12 cellular contexts compared by ENCODE assay signal in the genomic region with DNA sequence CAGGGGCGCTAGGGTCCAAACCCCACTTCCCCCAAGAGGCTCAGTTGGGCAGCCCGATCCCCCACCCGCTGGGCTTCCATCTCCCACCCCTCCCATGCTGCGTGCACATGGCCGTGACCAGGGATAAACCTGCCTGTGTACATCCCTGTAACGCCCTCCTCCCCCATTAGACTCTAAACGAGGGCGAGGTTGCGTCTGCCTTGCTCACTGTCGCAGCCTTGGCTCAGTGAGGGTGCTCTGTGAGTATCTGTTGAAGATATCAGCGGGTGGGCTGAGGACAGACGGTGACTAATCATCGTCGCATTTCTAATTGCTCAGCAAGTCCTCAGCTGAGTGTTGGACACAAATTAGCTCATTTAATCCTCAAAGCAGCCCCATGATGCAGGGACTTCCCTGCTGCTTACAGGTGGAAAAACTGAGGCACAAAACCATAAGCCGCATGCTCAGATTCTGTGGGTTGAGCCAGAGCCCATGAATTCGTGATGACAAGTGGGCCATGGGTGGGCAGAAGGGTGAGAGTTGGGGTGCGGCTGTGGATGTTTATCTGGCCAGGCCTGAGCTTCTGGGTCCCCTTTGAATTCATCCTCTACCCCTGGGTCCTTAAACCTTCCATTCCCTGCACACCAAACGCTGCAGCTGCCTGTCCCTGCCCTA. TPM values are rescaled to one million over a fixed set of nuclear protein-coding genes. Genes with fewer than 3 reads are reported as not detected.
DNase-seq lines count a peak whose midpoint lies in the region; ATAC-seq, FAIRE-seq and TF ChIP-seq lines count a peak whose summit lies in the region.
"Had no signal": no experiment of that assay in that cellular context is flagged by ENCODE, and none has a peak within 500 bp of the region (broad histone marks: within the 10 kb centered on the region; RNA-seq: fewer than 3 reads in every experiment).

No MANE protein-coding gene starts in this region.

- no peaks in the 10 kb centered on the region for H3K9me3 Mint-ChIP-seq in activated T-cell treated with anti-CD3 and anti-CD28 coated beads, Interleukin-2, amount 50 U/mL, for 4 hours
- H3K9me3 Mint-ChIP-seq: naive thymus-derived CD4-positive, alpha-beta T cell had no signal

- H3K36me3 ChIP-seq in left ventricle myocardium inferior (peaks cover 3% of the 10 kb centered on the region), left lung (no peaks in the 10 kb centered on the region)

- DNase-seq in left ventricle myocardium inferior, result no peak
- no peak for DNase-seq in cardiac septum (ENCODE audit: low spot score)
- no peak for DNase-seq in activated T-cell treated with anti-CD3 and anti-CD28 coated beads, Interleukin-2, amount 50 U/mL, for 4 hours
- DNase-seq in left lung, result peak in 1 of 2 donors; percentile 55
- no peak for DNase-seq in urothelium cell line (ENCODE audit: low spot score)
- no peak for DNase-seq in ecto neural progenitor cell (ENCODE audit: low spot score)
- no peak for DNase-seq in NCI-H1930 (lab: John Stamatoyannopoulos, UW)
- DNase-seq: Caco-2; naive thymus-derived CD4-positive, alpha-beta T cell; NCI-H2107 had no signal

- H3K4me3 Mint-ChIP-seq in activated T-cell treated with anti-CD3 and anti-CD28 coated beads, Interleukin-2, amount 50 U/mL, for 4 hours, result no peak overlapping the region
- H3K4me3 Mint-ChIP-seq: naive thymus-derived CD4-positive, alpha-beta T cell had no signal

- peak; percentile 76 for FAIRE-seq in urothelium cell line (lab: Jason Lieb, UNC)

- no peaks in the 10 kb centered on the region for H3K4me1 Mint-ChIP-seq in activated T-cell treated with anti-CD3 and anti-CD28 coated beads, Interleukin-2, amount 50 U/mL, for 4 hours (ENCODE audit: low read depth)
- H3K4me1 Mint-ChIP-seq: naive thymus-derived CD4-positive, alpha-beta T cell had no signal

- TF ChIP-seq CTCF in left ventricle myocardium inferior (IDR thresholded peaks at IDR 0.05; ENCODE audit: borderline replicate concordance) (no peak), left lung (IDR thresholded peaks at IDR 0.05) (no peak)

- H3K36me3 Mint-ChIP-seq in activated T-cell treated with anti-CD3 and anti-CD28 coated beads, Interleukin-2, amount 50 U/mL, for 4 hours (ENCODE audit: insufficient read depth), result no peaks in the 10 kb centered on the region
- H3K36me3 Mint-ChIP-seq: naive thymus-derived CD4-positive, alpha-beta T cell had no signal

- peak overlapping the region; percentile 36 for H3K27ac ChIP-seq in left ventricle myocardium inferior (replicated peaks)
- no peak overlapping the region for H3K27ac ChIP-seq in left lung

- ATAC-seq in activated T-cell treated with anti-CD3 and anti-CD28 coated beads, Interleukin-2, amount 50 U/mL, for 4 hours, result peak; percentile 61 to 65
- ATAC-seq in left lung, result peak; percentile 35
- ATAC-seq in GM19452 (IDR thresholded peaks at IDR 0.05; ENCODE audit: unreplicated experiment), result no peak
- ATAC-seq: naive thymus-derived CD4-positive, alpha-beta T cell had no signal

- H3K27me3 ChIP-seq in left ventricle myocardium inferior (ENCODE audit: low read depth) (no peaks in the 10 kb centered on the region), left lung (peaks cover 0 to 5% of the 10 kb centered on the region in 2 donors)

- no peaks in the 10 kb centered on the region for H3K9me3 ChIP-seq in left ventricle myocardium inferior (replicated peaks)
- H3K9me3 ChIP-seq in left lung, result no peaks in the 10 kb centered on the region
- H3K9me3 ChIP-seq: Caco-2 had no signal

- H3K27me3 Mint-ChIP-seq in activated T-cell treated with anti-CD3 and anti-CD28 coated beads, Interleukin-2, amount 50 U/mL, for 4 hours (ENCODE audit: low read depth), result peaks cover 3% of the 10 kb centered on the region
- H3K27me3 Mint-ChIP-seq: naive thymus-derived CD4-positive, alpha-beta T cell had no signal

- H3K4me1 ChIP-seq in left ventricle myocardium inferior (peaks cover 39% of the 10 kb centered on the region), left lung (no peaks in the 10 kb centered on the region)
- H3K4me1 ChIP-seq: Caco-2 had no signal

- no peak overlapping the region for H3K4me3 ChIP-seq in left ventricle myocardium inferior
- no peak overlapping the region for H3K4me3 ChIP-seq in left lung

- intact Hi-C loops in left ventricle myocardium inferior (cut with micrococcal nuclease), result no loop called here
- intact Hi-C loops in cardiac septum (cut with DNase I), result no loop called here
- intact Hi-C loops in left lung (cut with DNase I), result no loop called here

RNA-seq across cellular contexts. Expression of gene FBLN2, which starts 26.0 kb away (rescaled TPM):
- total RNA-seq in left ventricle myocardium inferior (56.7 TPM), cardiac septum (64.6 TPM), left lung (10 to 100 TPM; 69.8 to 96.6 TPM)
- total RNA-seq in activated T-cell treated with anti-CD3 and anti-CD28 coated beads, Interleukin-2, amount 50 U/mL, for 4 hours, result under 1 TPM; 0.16 to 0.63 (median 0.16) TPM
- total RNA-seq: T-helper 2 cell treated with Interferon-gamma antibody and Interleukin-4, amounts not matched to agents 100 ng/mL and 5 ng/mL, for 36 hours had no signal

Comparison
In these comparisons a context has a peak if more than half of its experiments do, and no peak if none do; other contexts are left out.
1. RNA of gene FBLN2, which starts 26.0 kb away (total RNA-seq): 69.8 to 96.6 TPM in left lung, 64.6 TPM in cardiac septum (single experiment) and 56.7 TPM in left ventricle myocardium inferior (single experiment); 0.16 to 0.63 TPM in activated T-cell treated with anti-CD3 and anti-CD28 coated beads, Interleukin-2, amount 50 U/mL, for 4 hours; every median in the first group is over 10 times any median in the second.